Comparison of ENCODE assay signal across 17 cellular contexts in the genomic region with DNA sequence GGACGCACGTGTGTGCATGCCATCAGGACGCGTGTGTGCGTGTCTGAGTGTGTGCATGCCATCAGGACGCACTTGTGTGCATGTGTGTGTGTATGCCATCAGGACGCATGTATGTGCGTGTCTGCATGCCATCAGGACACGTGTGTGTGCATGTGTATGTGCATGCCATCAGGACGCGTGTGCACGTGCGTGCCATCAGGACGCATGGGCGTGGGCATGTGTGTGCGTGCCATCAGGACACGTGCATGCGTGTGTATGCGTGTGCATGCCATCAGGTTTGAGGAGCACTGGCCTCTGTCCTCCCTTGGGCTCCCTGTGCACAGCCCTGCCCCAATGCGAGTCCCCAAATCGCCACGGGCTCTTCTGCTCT.
"Had no signal": no experiment of that assay in that cellular context is flagged by ENCODE, and none has a peak within 500 bp of the region (broad histone marks: within the 10 kb centered on the region; RNA-seq: fewer than 3 reads in every experiment).

No MANE protein-coding gene starts in this region.

- H3K27ac ChIP-seq: breast epithelium, dorsolateral prefrontal cortex, suprapubic skin, upper lobe of left lung had no signal

- FAIRE-seq: endometrium had no signal

- H3K9me3 ChIP-seq: breast epithelium, mucosa of descending colon, suprapubic skin, upper lobe of left lung had no signal

- DNase-seq: activated CD4-positive, alpha-beta T cell treated with anti-CD3 and anti-CD28 coated beads for 4 hours; activated CD8-positive, alpha-beta memory T cell treated with anti-CD3 and anti-CD28 coated beads, Interleukin-2, amount 50 U/mL, for 48 hours; activated CD8-positive, alpha-beta T cell treated with anti-CD3 and anti-CD28 coated beads, Interleukin-2, amount 10 ng/mL, durations not matched to agents 7 days and 5 days; activated naive CD4-positive, alpha-beta T cell; aorta; dorsolateral prefrontal cortex; head of caudate nucleus; left colon; naive thymus-derived CD8-positive, alpha-beta T cell; stimulated activated CD4-positive, alpha-beta T cell treated with anti-CD3 and anti-CD28 coated beads, Interleukin-12 subunit alpha, Interleukin-12 subunit beta, amount 100 ng/mL, for 4 hours; stimulated activated naive CD8-positive, alpha-beta T cell treated with anti-CD3 and anti-CD28 coated beads, Interleukin-15, Interleukin-2, amounts not matched to agents 100 U/mL and 50 U/mL, for 24 hours; T1000 had no signal

- ATAC-seq: activated CD8-positive, alpha-beta T cell treated with anti-CD3 and anti-CD28 coated beads, Interleukin-2, amount 10 ng/mL, durations not matched to agents 7 days and 5 days; naive thymus-derived CD8-positive, alpha-beta T cell; stimulated activated naive CD8-positive, alpha-beta T cell treated with anti-CD3 and anti-CD28 coated beads, Interleukin-15, Interleukin-2, amounts not matched to agents 100 U/mL and 50 U/mL, for 24 hours had no signal

- H3K4me3 ChIP-seq: breast epithelium, dorsolateral prefrontal cortex, mucosa of descending colon, suprapubic skin, upper lobe of left lung had no signal

- H3K4me1 ChIP-seq: breast epithelium had no signal

- H3K27me3 ChIP-seq: breast epithelium, dorsolateral prefrontal cortex, suprapubic skin, upper lobe of left lung had no signal
